In the genomic region with DNA sequence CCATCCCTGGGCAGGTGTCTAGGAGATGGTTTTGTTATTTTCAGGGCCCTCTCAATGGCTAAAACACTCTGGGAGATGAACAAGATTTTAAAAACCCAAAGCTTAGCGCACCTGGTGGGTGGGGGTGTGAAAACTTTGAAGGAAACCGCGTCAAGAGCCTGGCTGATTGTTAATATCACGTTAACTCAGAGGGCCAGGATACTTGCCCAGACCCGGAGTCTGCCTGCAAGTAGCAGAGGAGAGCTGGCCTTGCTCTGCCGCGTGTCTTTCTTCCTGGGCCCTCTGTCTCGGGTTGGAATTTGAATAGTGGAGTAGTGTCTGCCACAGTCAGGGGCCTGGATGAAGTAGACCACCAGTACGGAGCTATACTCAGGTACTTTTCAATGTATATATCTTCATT, we compare ENCODE assay signal across 1 cellular context.
TF ChIP-seq lines count a peak whose summit lies in the region.

No MANE protein-coding gene starts in this region.

TF ChIP-seq in GM12878, 131 proteins besides CTCF, POLR2A, EP300 and RAD21:
- TF ChIP-seq ZNF592 (IDR thresholded peaks at IDR 0.05) (no peak), ZNF24 (IDR thresholded peaks at IDR 0.05) (no peak), SMAD5 (IDR thresholded peaks at IDR 0.05; ENCODE audit: low read depth) (no peak), ZBTB4 (CRISPR knock-in tag; IDR thresholded peaks at IDR 0.05) (no peak), KAT2A (conservative IDR thresholded peaks at IDR 0.05; ENCODE audit: control insufficient read depth, low read depth, low read length) (no peak), TARDBP (IDR thresholded peaks at IDR 0.05; ENCODE audit: borderline replicate concordance) (no peak), MEF2A (IDR thresholded peaks at IDR 0.05; ENCODE audit: insufficient read depth, low read depth, low read length) (no peak), ZSCAN29 (IDR thresholded peaks at IDR 0.05) (no peak), BRCA1 (IDR thresholded peaks at IDR 0.05; ENCODE audit: low read depth, low read length) (no peak), RELB (IDR thresholded peaks at IDR 0.05; ENCODE audit: low read depth) (no peak), RELA (IDR thresholded peaks at IDR 0.05; ENCODE audit: borderline replicate concordance, partially characterized antibody) (no peak), REST (IDR thresholded peaks at IDR 0.05; ENCODE audit: low read depth, low read length) (no peak), IRF4 (IDR thresholded peaks at IDR 0.05; ENCODE audit: low read depth, low read length) (no peak), SREBF2 (IDR thresholded peaks at IDR 0.05; ENCODE audit: low read length) (no peak), ESRRA (IDR thresholded peaks at IDR 0.05; ENCODE audit: low read length) (no peak)
- TF ChIP-seq, protein P1, sequence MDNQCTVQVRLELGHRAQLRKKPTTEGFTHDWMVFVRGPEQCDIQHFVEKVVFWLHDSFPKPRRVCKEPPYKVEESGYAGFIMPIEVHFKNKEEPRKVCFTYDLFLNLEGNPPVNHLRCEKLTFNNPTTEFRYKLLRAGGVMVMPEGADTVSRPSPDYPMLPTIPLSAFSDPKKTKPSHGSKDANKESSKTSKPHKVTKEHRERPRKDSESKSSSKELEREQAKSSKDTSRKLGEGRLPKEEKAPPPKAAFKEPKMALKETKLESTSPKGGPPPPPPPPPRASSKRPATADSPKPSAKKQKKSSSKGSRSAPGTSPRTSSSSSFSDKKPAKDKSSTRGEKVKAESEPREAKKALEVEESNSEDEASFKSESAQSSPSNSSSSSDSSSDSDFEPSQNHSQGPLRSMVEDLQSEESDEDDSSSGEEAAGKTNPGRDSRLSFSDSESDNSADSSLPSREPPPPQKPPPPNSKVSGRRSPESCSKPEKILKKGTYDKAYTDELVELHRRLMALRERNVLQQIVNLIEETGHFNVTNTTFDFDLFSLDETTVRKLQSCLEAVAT (IDR thresholded peaks at IDR 0.05) = no peak
- TF ChIP-seq, protein P2, sequence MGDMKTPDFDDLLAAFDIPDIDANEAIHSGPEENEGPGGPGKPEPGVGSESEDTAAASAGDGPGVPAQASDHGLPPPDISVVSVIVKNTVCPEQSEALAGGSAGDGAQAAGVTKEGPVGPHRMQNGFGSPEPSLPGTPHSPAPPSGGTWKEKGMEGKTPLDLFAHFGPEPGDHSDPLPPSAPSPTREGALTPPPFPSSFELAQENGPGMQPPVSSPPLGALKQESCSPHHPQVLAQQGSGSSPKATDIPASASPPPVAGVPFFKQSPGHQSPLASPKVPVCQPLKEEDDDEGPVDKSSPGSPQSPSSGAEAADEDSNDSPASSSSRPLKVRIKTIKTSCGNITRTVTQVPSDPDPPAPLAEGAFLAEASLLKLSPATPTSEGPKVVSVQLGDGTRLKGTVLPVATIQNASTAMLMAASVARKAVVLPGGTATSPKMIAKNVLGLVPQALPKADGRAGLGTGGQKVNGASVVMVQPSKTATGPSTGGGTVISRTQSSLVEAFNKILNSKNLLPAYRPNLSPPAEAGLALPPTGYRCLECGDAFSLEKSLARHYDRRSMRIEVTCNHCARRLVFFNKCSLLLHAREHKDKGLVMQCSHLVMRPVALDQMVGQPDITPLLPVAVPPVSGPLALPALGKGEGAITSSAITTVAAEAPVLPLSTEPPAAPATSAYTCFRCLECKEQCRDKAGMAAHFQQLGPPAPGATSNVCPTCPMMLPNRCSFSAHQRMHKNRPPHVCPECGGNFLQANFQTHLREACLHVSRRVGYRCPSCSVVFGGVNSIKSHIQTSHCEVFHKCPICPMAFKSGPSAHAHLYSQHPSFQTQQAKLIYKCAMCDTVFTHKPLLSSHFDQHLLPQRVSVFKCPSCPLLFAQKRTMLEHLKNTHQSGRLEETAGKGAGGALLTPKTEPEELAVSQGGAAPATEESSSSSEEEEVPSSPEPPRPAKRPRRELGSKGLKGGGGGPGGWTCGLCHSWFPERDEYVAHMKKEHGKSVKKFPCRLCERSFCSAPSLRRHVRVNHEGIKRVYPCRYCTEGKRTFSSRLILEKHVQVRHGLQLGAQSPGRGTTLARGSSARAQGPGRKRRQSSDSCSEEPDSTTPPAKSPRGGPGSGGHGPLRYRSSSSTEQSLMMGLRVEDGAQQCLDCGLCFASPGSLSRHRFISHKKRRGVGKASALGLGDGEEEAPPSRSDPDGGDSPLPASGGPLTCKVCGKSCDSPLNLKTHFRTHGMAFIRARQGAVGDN (IDR thresholded peaks at IDR 0.05) = no peak
